9 cellular contexts compared by ENCODE assay signal in genomic region chr3:100710355-100711198, GRCh38. TPM values are rescaled to one million over a fixed set of nuclear protein-coding genes. Genes with fewer than 3 reads are reported as not detected.
DNase-seq lines count a peak whose midpoint lies in the region; ATAC-seq, FAIRE-seq and TF ChIP-seq lines count a peak whose summit lies in the region.
"Had no signal": no experiment of that assay in that cellular context is flagged by ENCODE, and none has a peak within 500 bp of the region (broad histone marks: within the 10 kb centered on the region; RNA-seq: fewer than 3 reads in every experiment).

No MANE protein-coding gene starts in this region.

- peak overlapping the region; percentile 66 for H3K27ac ChIP-seq in DND-41 (ENCODE audit: low read length)
- H3K27ac ChIP-seq in GM12878 (ENCODE audit: control insufficient read depth, insufficient read depth), result peak overlapping the region; percentile 91
- peak overlapping the region; percentile 36 to 70 for H3K27ac ChIP-seq in kidney (ENCODE audit: low read depth in 2 of 2, low read length in 2 of 2)

- TF ChIP-seq CTCF in DND-41 (IDR thresholded peaks at IDR 0.05; ENCODE audit: borderline replicate concordance, extremely low read depth, low read length, poor library complexity, severe bottlenecking) (no peak), GM12878 (IDR thresholded peaks at IDR 0.05 in 2 of 3, conservative IDR thresholded peaks at IDR 0.05 in 1 of 3; ENCODE audit: control insufficient read depth in 2 of 3, extremely low read depth in 1 of 3, insufficient read depth in 1 of 3, low read depth in 3 of 3, low read length in 3 of 3) (peak; percentile 26 to 43 (median 40); a peak in 4 of 6 replicates), kidney (IDR thresholded peaks at IDR 0.05; ENCODE audit: borderline replicate concordance, extremely low read depth, insufficient read depth) (no peak)

- no peak for TF ChIP-seq POLR2A in GM12878 (IDR thresholded peaks at IDR 0.05; ENCODE audit: low read depth, low read length)

- POLR2A ChIA-PET in GM12878 (lab: Charles Lee), result interaction anchor here (0.6 to 2.1 kb wide), 7 partner anchors 11 to 69 kb away, joined by 3 to 6 read pairs (median 4); no protein-coding TSS in a partner anchor

- H3K27me3 ChIP-seq in DND-41 (ENCODE audit: insufficient read depth, low read length, poor library complexity) (no peaks in the 10 kb centered on the region), GM12878 (replicated peaks in 1 of 2; ENCODE audit: control insufficient read depth in 2 of 2, insufficient read depth in 2 of 2, low read length in 1 of 2) (no peaks in the 10 kb centered on the region)

- H3K9me3 Mint-ChIP-seq in T-helper 1 cell treated with Interleukin-12 subunit alpha and Interleukin-12 subunit beta and Interleukin-4 antibody, amounts not matched to agents 30 μg/mL and 1 μg/mL, for 36 hours, result peaks cover 10% of the 10 kb centered on the region

- H3K9me3 ChIP-seq in DND-41 (ENCODE audit: insufficient read depth, low read length, severe bottlenecking), result no peaks in the 10 kb centered on the region
- H3K9me3 ChIP-seq in GM12878 (replicated peaks; ENCODE audit: control insufficient read depth, insufficient read depth, low read length), result no peaks in the 10 kb centered on the region; the same call in 1 of the 3 replicates
- no peaks in the 10 kb centered on the region for H3K9me3 ChIP-seq in kidney (ENCODE audit: control insufficient read depth in 1 of 2, low read length in 2 of 2)

- no peaks in the 10 kb centered on the region for H3K27me3 Mint-ChIP-seq in T-helper 1 cell treated with Interleukin-12 subunit alpha and Interleukin-12 subunit beta and Interleukin-4 antibody, amounts not matched to agents 30 μg/mL and 1 μg/mL, for 36 hours (ENCODE audit: low read depth)

- H3K4me3 Mint-ChIP-seq in T-helper 1 cell treated with Interleukin-12 subunit alpha and Interleukin-12 subunit beta and Interleukin-4 antibody, amounts not matched to agents 30 μg/mL and 1 μg/mL, for 36 hours, result peak overlapping the region; percentile 74

- peaks cover 37% of the 10 kb centered on the region for H3K4me1 Mint-ChIP-seq in T-helper 1 cell treated with Interleukin-12 subunit alpha and Interleukin-12 subunit beta and Interleukin-4 antibody, amounts not matched to agents 30 μg/mL and 1 μg/mL, for 36 hours (ENCODE audit: low read depth)

- in situ Hi-C loops in GM12878 (cut with MboI), result no loop called here

- H3K9ac ChIP-seq in DND-41 (ENCODE audit: low read depth, low read length) (peak overlapping the region; percentile 68), GM12878 (ENCODE audit: control insufficient read depth, insufficient read depth, low read length) (peak overlapping the region; percentile 91), kidney (ENCODE audit: low read length in 2 of 2) (peak overlapping the region; percentile 79 to 89)

- intact Hi-C loops in GM12878 (cut with micrococcal nuclease; ENCODE audit: unreplicated experiment), result loop anchor here (2.0 to 10.0 kb wide), 4 partner anchors 60 to 396 kb away; partner anchors contain the start of genes LNP1 and TOMM70
- intact Hi-C loops in kidney (cut with DNase I), result no loop called here

- H2AFZ ChIP-seq in DND-41 (ENCODE audit: low read depth, low read length) (0 out of 2 replicates have a peak overlapping the region, but pooled peaks have one; percentile 20), GM12878 (ENCODE audit: control insufficient read depth, low read depth, low read length) (no peak overlapping the region)

- peak; percentile 46 for DNase-seq in DND-41
- DNase-seq in HS-5 (ENCODE audit: low read depth), result peak; percentile 26
- DNase-seq in GM12878 (ENCODE audit: low read depth, low spot score), result peak; percentile 34
- no peak for DNase-seq in kidney
- peak; percentile 25 for DNase-seq in stimulated activated CD4-positive, alpha-beta T cell treated with anti-CD3 and anti-CD28 coated beads, Interleukin-2, amount 100 ng/mL, for 4 hours (ENCODE audit: low read depth)
- DNase-seq in NK-92 (lab: John Stamatoyannopoulos, UW; ENCODE audit: unreplicated experiment), result no peak

- TF ChIP-seq RAD21 in GM12878 (IDR thresholded peaks at IDR 0.05; ENCODE audit: insufficient read depth, low read depth, low read length), result no peak

- H3K4me1 ChIP-seq in DND-41 (ENCODE audit: insufficient read depth, low read length) (peaks cover 38% of the 10 kb centered on the region), GM12878 (ENCODE audit: control insufficient read depth, insufficient read depth, low read length) (peaks cover 9% of the 10 kb centered on the region), kidney (ENCODE audit: control insufficient read depth in 1 of 2, insufficient read depth in 1 of 2, low read depth in 1 of 2, low read length in 2 of 2) (peaks cover 0 to 5% of the 10 kb centered on the region in 2 donors)

- no peak for TF ChIP-seq EP300 in GM12878 (IDR thresholded peaks at IDR 0.05; ENCODE audit: borderline replicate concordance in 1 of 2, control insufficient read depth in 1 of 2, low read depth in 2 of 2, low read length in 2 of 2)

- SMC1A ChIA-PET in GM12878 (lab: Charles Lee; ENCODE audit: uncharacterized antibody, unreplicated experiment), result interaction anchor here (0.6 to 6.0 kb wide), 19 partner anchors 8 to 443 kb away, joined by 3 to 34 read pairs (median 4); partner anchors contain the start of genes LNP1 and TOMM70

- H3K4me2 ChIP-seq in DND-41 (ENCODE audit: insufficient read depth, low read length) (peak overlapping the region; percentile 77), GM12878 (ENCODE audit: control insufficient read depth, insufficient read depth) (peak overlapping the region; percentile 64)

- peaks cover 43% of the 10 kb centered on the region for H4K20me1 ChIP-seq in DND-41 (ENCODE audit: insufficient read depth, low read length)
- H4K20me1 ChIP-seq in GM12878 (ENCODE audit: control insufficient read depth, insufficient read depth), result no peaks in the 10 kb centered on the region

- WGBS in GM12878 (ENCODE audit: insufficient coverage, insufficient replicate concordance, low lambda C conversion rate, missing lambda C conversion rate), result 29% methylated on average over 15 of the region's 16 CpGs

- H3K27ac Mint-ChIP-seq in T-helper 1 cell treated with Interleukin-12 subunit alpha and Interleukin-12 subunit beta and Interleukin-4 antibody, amounts not matched to agents 30 μg/mL and 1 μg/mL, for 36 hours, result peak overlapping the region; percentile 82

- FAIRE-seq in GM12878 (lab: Jason Lieb, UNC) (no peak), kidney (lab: Jason Lieb, UNC) (no peak)
- FAIRE-seq: islet of Langerhans had no signal

- RAD21 ChIA-PET in GM12878 (lab: Charles Lee; ENCODE audit: unreplicated experiment), result interaction anchor here (0.8 to 2.0 kb wide), 14 partner anchors 20 to 247 kb away, joined by 3 to 10 read pairs (median 4); no protein-coding TSS in a partner anchor

- H3K36me3 Mint-ChIP-seq in T-helper 1 cell treated with Interleukin-12 subunit alpha and Interleukin-12 subunit beta and Interleukin-4 antibody, amounts not matched to agents 30 μg/mL and 1 μg/mL, for 36 hours (ENCODE audit: low read depth), result peaks cover 29% of the 10 kb centered on the region

- H3K79me2 ChIP-seq in DND-41 (ENCODE audit: insufficient read depth, low read length) (peaks cover 63% of the 10 kb centered on the region), GM12878 (ENCODE audit: control insufficient read depth, insufficient read depth, low read length) (peaks cover 60% of the 10 kb centered on the region)

- BruUV-seq in GM12878 (replicated peaks; lab: Mats Ljungman, UMichigan), result no TSS peak

- CTCF ChIA-PET in GM12878 (lab: Yijun Ruan, JAX), result interaction anchor here (0.6 to 3.7 kb wide), 17 partner anchors 8 to 248 kb away, joined by 3 to 12 read pairs (median 4); no protein-coding TSS in a partner anchor

- peaks cover 36% of the 10 kb centered on the region for H3K36me3 ChIP-seq in DND-41 (ENCODE audit: insufficient read depth, low read length)
- peaks cover 0 to 11% of the 10 kb centered on the region in 2 experiments; a peak in 2 of 4 replicates for H3K36me3 ChIP-seq in GM12878 (ENCODE audit: control insufficient read depth in 2 of 2, insufficient read depth in 2 of 2, low read length in 1 of 2)
- peaks cover 0 to 2% of the 10 kb centered on the region in 2 donors for H3K36me3 ChIP-seq in kidney (ENCODE audit: control insufficient read depth in 1 of 2, insufficient read depth in 2 of 2, low read length in 2 of 2)

- H3K4me3 ChIP-seq in DND-41 (ENCODE audit: low read depth in 1 of 2, low read length in 2 of 2) (peak overlapping the region; percentile 63 to 85; a peak in 3 of 4 replicates), GM12878 (peak overlapping the region; percentile 78), kidney (ENCODE audit: low read length in 2 of 2) (peak overlapping the region; percentile 89 to 93)

- ATAC-seq in DND-41 (ENCODE audit: insufficient read depth, low read depth) (no peak; the same call in 2 of the 3 replicates), GM21390 (IDR thresholded peaks at IDR 0.05; ENCODE audit: unreplicated experiment) (peak; percentile 35), GM12878 (peak; percentile 62)

TF ChIP-seq in GM12878, 131 proteins besides CTCF, POLR2A, EP300 and RAD21 (continues in another document):
- no peak for TF ChIP-seq SUZ12 (IDR thresholded peaks at IDR 0.05; ENCODE audit: unreplicated experiment)

RNA-seq across cellular contexts. Expression of gene TFG, which starts 1.3 kb away (rescaled TPM):
- total RNA-seq in GM12878 (2013; cell fraction: nucleolus; rRNA removed), result 113 and 121 TPM in 2 replicates
- total RNA-seq in GM12878 (2014; rRNA removed) (42.7 and 45.1 TPM in 2 replicates), GM12878 (2014; rRNA removed; fragmentation: Illumina TruSeq; extraction: Trizol) (52.2 and 53.8 TPM in 2 replicates), GM12878 (2021) (56.0 and 57.5 TPM in 2 replicates), kidney (84.8 TPM)
- polyA plus RNA-seq in GM12878 (2011; ENCODE audit: low read depth), result 50.8 TPM
- polyA plus RNA-seq in GM12878 (2011; rRNA removed) (58.5 and 62.4 TPM in 2 replicates), GM12878 (2014; fragmentation: Illumina TruSeq; extraction: Trizol) (103 and 104 TPM in 2 replicates), GM12878 (2014; fragmentation: Nextera tagmentation; extraction: Ambion mirVana) (10 to 100 TPM; 29.3 to 47.6 TPM), GM12878 (2014; rRNA removed) (48.8 and 57.8 TPM in 2 replicates), GM12878 (2016; fragmentation: Nextera tagmentation; extraction: Ambion mirVana) (100 to 1,000 TPM; 115 to 126 TPM), kidney (ENCODE audit: insufficient read depth, low read depth, low replicate concordance) (86.2 TPM)
- polyA plus RNA-seq in GM12878 (2011; cell fraction: cytosol; rRNA removed), result 65.3 and 76.5 TPM in 2 replicates
- polyA plus RNA-seq in GM12878 (2011; cell fraction: nucleus; rRNA removed), result 77.0 and 90.0 TPM in 2 replicates
- polyA plus RNA-seq in GM12878 (2012), result 63.7 and 79.9 TPM in 2 replicates
- polyA minus RNA-seq in GM12878 (2011; rRNA and poly(A)+ RNA removed), result 38.0 and 43.3 TPM in 2 replicates
- 22.5 and 26.2 TPM in 2 replicates for polyA minus RNA-seq in GM12878 (2011; cell fraction: cytosol; rRNA and poly(A)+ RNA removed)
- 52.3 and 74.4 TPM in 2 replicates for polyA minus RNA-seq in GM12878 (2011; cell fraction: nucleus; rRNA and poly(A)+ RNA removed)

Comparison
In these comparisons a context has a peak if more than half of its experiments do, and no peak if none do; other contexts are left out.
1. DNase-seq: peak in DND-41 (single experiment), HS-5 (single experiment), GM12878 (single experiment) and stimulated activated CD4-positive, alpha-beta T cell treated with anti-CD3 and anti-CD28 coated beads, Interleukin-2, amount 100 ng/mL, for 4 hours (single experiment); none in kidney (single experiment) and NK-92 (single experiment).
2. CTCF ChIP-seq: peak in GM12878 (3 of 3); none in DND-41 (single experiment) and kidney (single experiment).
3. Peak in every context shown above with its lines, with median percentiles within 50 percentile points of each other: H3K27ac ChIP-seq, H3K4me3 ChIP-seq and H3K9ac ChIP-seq.